ENCODE assay signal across 9 cellular contexts in the genomic region with DNA sequence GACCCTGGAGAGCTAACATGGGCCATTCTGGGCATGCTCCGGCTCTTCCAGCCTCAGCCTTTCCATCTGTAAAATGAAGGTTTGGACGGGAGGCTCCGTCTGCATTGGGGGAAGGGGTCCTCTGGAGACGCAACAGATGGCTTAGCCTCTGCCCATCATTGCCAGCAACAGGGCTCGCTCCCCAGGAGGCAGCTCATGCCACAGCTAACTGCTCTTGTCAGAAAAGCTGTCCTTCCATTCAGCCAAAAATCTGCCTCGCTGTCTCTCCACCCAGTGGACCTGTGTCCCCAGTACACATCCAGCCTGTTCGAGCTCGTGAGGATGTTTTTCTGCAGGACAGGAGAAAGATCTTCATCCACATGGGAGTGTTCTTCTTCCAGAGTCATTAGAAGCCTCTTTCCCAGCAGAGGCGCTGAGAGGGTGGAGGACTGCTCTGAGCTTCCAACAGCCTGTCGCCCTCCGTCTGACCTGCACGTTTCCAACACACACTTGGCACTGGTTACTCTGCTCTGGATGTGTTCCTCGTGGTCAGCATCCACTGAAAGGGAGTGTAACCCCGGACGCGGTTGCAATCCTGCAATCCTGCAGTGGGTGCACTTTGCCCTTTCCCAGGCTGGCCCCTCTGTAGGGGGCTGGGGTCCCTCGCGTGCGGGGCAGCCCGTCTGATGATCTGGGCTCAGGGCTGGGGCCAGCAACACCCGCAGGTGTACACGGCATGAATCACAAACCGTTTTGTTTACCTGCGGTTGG.
"Had no signal": no experiment of that assay in that cellular context is flagged by ENCODE, and none has a peak within 500 bp of the region (broad histone marks: within the 10 kb centered on the region; RNA-seq: fewer than 3 reads in every experiment).

No MANE protein-coding gene starts in this region.

- H3K4me3 Mint-ChIP-seq: activated naive CD8-positive, alpha-beta T cell treated with anti-CD3 and anti-CD28 coated beads, Interleukin-2, amount 10 ng/mL, durations not matched to agents 7 days and 5 days; activated T-cell treated with anti-CD3 and anti-CD28 coated beads, Interleukin-2, amount 50 U/mL, for 24 hours; neural crest cell; stimulated activated effector memory CD8-positive, alpha-beta T cell treated with anti-CD3 and anti-CD28 coated beads, Interleukin-12 subunit alpha, Interleukin-12 subunit beta, amount 100 ng/mL, for 72 hours had no signal

- DNase-seq: activated CD4-positive, alpha-beta T cell treated with anti-CD3 and anti-CD28 coated beads, Interleukin-2, amount 50 U/mL, for 1 hour; activated gamma-delta T cell treated with Interleukin-2 at 50 U/mL for 16 hours; activated naive CD8-positive, alpha-beta T cell treated with anti-CD3 and anti-CD28 coated beads, Interleukin-2, amount 10 ng/mL, durations not matched to agents 7 days and 5 days; activated T-cell treated with anti-CD3 and anti-CD28 coated beads, Interleukin-2, amount 50 U/mL, for 24 hours; anterior cingulate cortex; gastrocnemius medialis; SK-N-SH had no signal

- H3K27ac Mint-ChIP-seq: activated T-cell treated with anti-CD3 and anti-CD28 coated beads, Interleukin-2, amount 50 U/mL, for 24 hours; stimulated activated effector memory CD8-positive, alpha-beta T cell treated with anti-CD3 and anti-CD28 coated beads, Interleukin-12 subunit alpha, Interleukin-12 subunit beta, amount 100 ng/mL, for 72 hours had no signal

- ATAC-seq: gastrocnemius medialis; stimulated activated effector memory CD8-positive, alpha-beta T cell treated with anti-CD3 and anti-CD28 coated beads, Interleukin-12 subunit alpha, Interleukin-12 subunit beta, amount 100 ng/mL, for 72 hours had no signal

- H3K4me1 Mint-ChIP-seq: neural crest cell had no signal
